8 cellular contexts compared by ENCODE assay signal in genomic region chr1:58783090-58783992, GRCh38. TPM values are rescaled to one million over a fixed set of nuclear protein-coding genes. Genes with fewer than 3 reads are reported as not detected.
DNase-seq lines count a peak whose midpoint lies in the region; ATAC-seq and TF ChIP-seq lines count a peak whose summit lies in the region.

No MANE protein-coding gene starts in this region.

- DNase-seq in NCI-H146 (lab: John Stamatoyannopoulos, UW) (peak; percentile 68), NCI-H146 treated with DMSO at 0.1 percent for 48 hours (lab: John Stamatoyannopoulos, UW; ENCODE audit: unreplicated experiment) (no peak), NCI-H69 (lab: John Stamatoyannopoulos, UW) (peak; percentile 77), germinal center (ENCODE audit: low spot score) (peak; percentile 16), nucleus accumbens (lab: John Stamatoyannopoulos, UW) (peak in 44 of 56 donors; percentile 21 to 81 (median 59)), thyroid gland (peak; percentile 57 to 65)

- H3K27ac Mint-ChIP-seq in activated T-helper 17 cell treated with anti-CD3 and anti-CD28 coated beads, Interleukin-2, amount 50 U/mL, for 72 hours, result peak overlapping the region; percentile 98

- peak overlapping the region; percentile 99 for H3K27ac ChIP-seq in thyroid gland

- no peaks in the 10 kb centered on the region for H3K9me3 ChIP-seq in thyroid gland

- no peak for TF ChIP-seq CTCF in thyroid gland (IDR thresholded peaks at IDR 0.05)

- 0 to 1% methylated on average over 12 to 54 of the region's 86 CpGs for WGBS in thyroid gland, 2 donors

- peak in 1 of 2 donors; percentile 100 for TF ChIP-seq POLR2A in thyroid gland (IDR thresholded peaks at IDR 0.05)

- peak overlapping the region; percentile 95 for H3K4me3 Mint-ChIP-seq in activated T-helper 17 cell treated with anti-CD3 and anti-CD28 coated beads, Interleukin-2, amount 50 U/mL, for 72 hours

- H3K27me3 Mint-ChIP-seq in activated T-helper 17 cell treated with anti-CD3 and anti-CD28 coated beads, Interleukin-2, amount 50 U/mL, for 72 hours, result no peaks in the 10 kb centered on the region

- peaks cover 30% of the 10 kb centered on the region for H3K36me3 Mint-ChIP-seq in activated T-helper 17 cell treated with anti-CD3 and anti-CD28 coated beads, Interleukin-2, amount 50 U/mL, for 72 hours (ENCODE audit: low read depth)

- H3K9me3 Mint-ChIP-seq in activated T-helper 17 cell treated with anti-CD3 and anti-CD28 coated beads, Interleukin-2, amount 50 U/mL, for 72 hours, result peaks cover 5% of the 10 kb centered on the region

- peaks cover 8 to 20% of the 10 kb centered on the region in 2 donors for H3K4me1 ChIP-seq in thyroid gland

- H3K4me3 ChIP-seq in thyroid gland (replicated peaks in 1 of 3), result peak overlapping the region; percentile 53 to 99 (median 73)

- H3K4me1 Mint-ChIP-seq in activated T-helper 17 cell treated with anti-CD3 and anti-CD28 coated beads, Interleukin-2, amount 50 U/mL, for 72 hours, result peaks cover 16% of the 10 kb centered on the region

- no peaks in the 10 kb centered on the region for H3K27me3 ChIP-seq in thyroid gland

- intact Hi-C loops in thyroid gland (cut with DNase I), result no loop called here

- ATAC-seq in HG02642 (IDR thresholded peaks at IDR 0.05; ENCODE audit: poor library complexity, unreplicated experiment), result peak; percentile 2
- ATAC-seq in activated T-helper 17 cell treated with anti-CD3 and anti-CD28 coated beads, Interleukin-2, amount 50 U/mL, for 72 hours (replicated peaks), result peak; percentile 21

- H3K36me3 ChIP-seq in thyroid gland, result peaks cover 6 to 16% of the 10 kb centered on the region in 2 donors

RNA-seq across cellular contexts. Expression of gene JUN, which starts 0.5 kb away (rescaled TPM):
- 10 to 100 TPM; 53.4 to 62.2 TPM for total RNA-seq in activated T-helper 17 cell treated with anti-CD3 and anti-CD28 coated beads, Interleukin-2, amount 50 U/mL, for 72 hours
- 100 to 1,000 TPM; 124 to 283 (median 133) TPM for total RNA-seq in thyroid gland
